In the genomic region with DNA sequence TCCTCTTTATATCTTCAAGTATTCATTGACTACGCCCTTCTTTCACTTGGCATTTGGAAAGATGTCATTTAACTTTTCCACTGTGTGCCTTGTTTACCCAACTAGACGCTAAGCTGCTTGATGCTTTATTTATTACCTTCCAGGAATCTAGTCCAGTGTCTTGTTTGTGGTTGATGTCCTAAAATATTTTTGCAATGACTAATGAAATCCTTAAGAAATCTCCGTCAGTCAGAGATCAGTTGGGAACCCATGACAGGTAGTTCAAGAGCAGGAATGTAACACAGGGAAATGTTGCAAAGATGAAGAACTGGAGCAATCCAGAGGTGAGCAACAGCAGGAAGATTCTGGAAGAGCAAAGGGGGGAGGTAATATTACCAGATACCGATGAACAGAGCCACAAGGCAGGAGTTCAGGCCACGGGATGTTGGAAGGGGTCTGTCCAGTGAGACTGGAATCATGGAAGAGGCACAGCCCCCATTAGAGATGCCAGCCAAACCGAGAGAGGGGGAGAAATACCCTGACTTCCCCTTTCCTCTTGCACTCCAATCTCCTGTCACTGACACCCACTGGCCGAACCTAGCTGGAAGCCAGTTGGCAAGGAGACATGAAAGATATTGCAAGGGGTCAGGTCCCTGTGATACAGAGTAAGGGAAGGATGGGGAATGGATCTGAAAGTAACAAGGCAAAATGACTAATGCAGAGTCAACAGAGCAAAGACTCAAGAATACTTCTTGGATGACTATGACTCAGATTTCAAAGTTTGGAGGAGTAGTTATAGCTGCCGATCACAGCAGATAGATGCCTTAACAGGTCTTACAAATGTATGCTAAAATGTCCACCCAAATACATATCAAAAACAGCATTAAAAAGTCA, we compare ENCODE assay signal across 19 cellular contexts.
DNase-seq lines count a peak whose midpoint lies in the region; ATAC-seq, FAIRE-seq and TF ChIP-seq lines count a peak whose summit lies in the region.
"Had no signal": no experiment of that assay in that cellular context is flagged by ENCODE, and none has a peak within 500 bp of the region (broad histone marks: within the 10 kb centered on the region; RNA-seq: fewer than 3 reads in every experiment).

No MANE protein-coding gene starts in this region.

- no peaks in the 10 kb centered on the region for H3K79me1 ChIP-seq in mesenchymal stem cell (replicated peaks; ENCODE audit: low read length, poor library complexity, severe bottlenecking)

- no peak overlapping the region for H2BK12ac ChIP-seq in mesenchymal stem cell (ENCODE audit: low read length in 2 of 2)

- H4K20me1 ChIP-seq in K562 (replicated peaks; ENCODE audit: control insufficient read depth, insufficient read depth, low read length): no peaks in the 10 kb centered on the region

- H3K36me3 ChIP-seq in K562 (ENCODE audit: control insufficient read depth, insufficient read depth, low read length) (no peaks in the 10 kb centered on the region), mesenchymal stem cell (ENCODE audit: control insufficient read depth in 1 of 2, insufficient read depth in 2 of 2, low read depth in 1 of 2, low read length in 2 of 2) (no peaks in the 10 kb centered on the region), thyroid gland (no peaks in the 10 kb centered on the region)

- no peak overlapping the region for H3K4me3 ChIP-seq in K562
- no peak overlapping the region for H3K4me3 ChIP-seq in mesenchymal stem cell (ENCODE audit: insufficient read depth in 1 of 2, low read depth in 1 of 2, low read length in 2 of 2)
- H3K4me3 ChIP-seq in thyroid gland (replicated peaks in 1 of 3): no peak overlapping the region

- no peak overlapping the region for H3K9ac ChIP-seq in K562 (ENCODE audit: insufficient read depth in 1 of 2, low read depth in 2 of 2, low read length in 2 of 2)
- no peak overlapping the region for H3K9ac ChIP-seq in mesenchymal stem cell (ENCODE audit: low read length)

- H3K4me1 Mint-ChIP-seq in progenitor cell of endocrine pancreas (ENCODE audit: low read depth): no peaks in the 10 kb centered on the region
- H3K4me1 Mint-ChIP-seq: activated CD4-positive, alpha-beta memory T cell treated with anti-CD3 and anti-CD28 coated beads, Interleukin-2, amount 10 ng/mL, durations not matched to agents 7 days and 5 days; brain; CD4-positive, alpha-beta memory T cell; stimulated activated memory B cell treated with anti-CD40 and anti-IgM and Interleukin-4, amounts not matched to agents 10 μg/mL and 1 μg/mL and 100 μg/mL, for 72 hours had no signal

- H3K27me3 Mint-ChIP-seq in progenitor cell of endocrine pancreas: no peaks in the 10 kb centered on the region
- H3K27me3 Mint-ChIP-seq: activated CD4-positive, alpha-beta memory T cell treated with anti-CD3 and anti-CD28 coated beads, Interleukin-2, amount 10 ng/mL, durations not matched to agents 7 days and 5 days; stimulated activated memory B cell treated with anti-CD40 and anti-IgM and Interleukin-4, amounts not matched to agents 10 μg/mL and 1 μg/mL and 100 μg/mL, for 72 hours had no signal

- TF ChIP-seq EP300 in K562 (IDR thresholded peaks at IDR 0.05; ENCODE audit: low read length): no peak

- H2AK5ac ChIP-seq in mesenchymal stem cell (ENCODE audit: low read length, severe bottlenecking): no peak overlapping the region

- no peak overlapping the region for H4K91ac ChIP-seq in mesenchymal stem cell (ENCODE audit: low read length)

- in situ Hi-C loops in K562 (cut with MboI): no loop called here

- 0% methylated on average over 6 of the region's 8 CpGs for WGBS in K562 (ENCODE audit: insufficient coverage, low coverage, missing lambda C conversion rate)
- WGBS in mesenchymal stem cell: 48% methylated on average over 4 of the region's 8 CpGs
- WGBS in thyroid gland, 2 donors: 80 to 83% methylated on average over 8 of the region's 8 CpGs

- peak; percentile 62 for DNase-seq in EH (ENCODE audit: low read depth)
- peak; percentile 20 for DNase-seq in LoVo (ENCODE audit: low spot score)
- DNase-seq in K562 (ENCODE audit: extremely low read depth in 1 of 4, low spot score in 3 of 4): no peak
- DNase-seq in mesenchymal stem cell: peak; percentile 12
- no peak for DNase-seq in amniotic stem cell (lab: John Stamatoyannopoulos, UW)
- no peak for DNase-seq in thyroid gland
- no peak for DNase-seq in progenitor cell of endocrine pancreas (ENCODE audit: low spot score, unreplicated experiment)
- DNase-seq in SKM-1 treated with dmso at 0.1 percent for 144 hours (lab: John Stamatoyannopoulos, UW; ENCODE audit: unreplicated experiment): no peak
- DNase-seq: activated CD4-positive, alpha-beta memory T cell treated with anti-CD3 and anti-CD28 coated beads, Interleukin-2, amount 10 ng/mL, durations not matched to agents 7 days and 5 days; CD4-positive, alpha-beta memory T cell; effector memory CD4-positive, alpha-beta T cell; left cardiac atrium; NCI-H1417; NCI-H524 treated with DMSO at 0.1 percent for 48 hours; stimulated activated CD4-positive, alpha-beta T cell treated with anti-CD3 and anti-CD28 coated beads, Interleukin-4, amount 100 ng/mL, for 4 hours had no signal

- BruUV-seq in K562 (replicated peaks; lab: Mats Ljungman, UMichigan): no TSS peak

- no peak overlapping the region for H2BK120ac ChIP-seq in mesenchymal stem cell (ENCODE audit: low read depth, low read length)

- no peak overlapping the region for H3K4ac ChIP-seq in mesenchymal stem cell (ENCODE audit: low read depth in 1 of 2, low read length in 2 of 2)

- FAIRE-seq in K562 (lab: Jason Lieb, UNC): no peak
- FAIRE-seq: TTC549 had no signal

- H3K9me1 ChIP-seq in K562 (ENCODE audit: control insufficient read depth, insufficient read depth, low read length): no peaks in the 10 kb centered on the region

- no peak overlapping the region for H3K18ac ChIP-seq in mesenchymal stem cell (ENCODE audit: low read depth in 1 of 2, low read length in 2 of 2)

- no peaks in the 10 kb centered on the region for H3K36me3 Mint-ChIP-seq in progenitor cell of endocrine pancreas (ENCODE audit: insufficient read depth)
- H3K36me3 Mint-ChIP-seq: brain; CD4-positive, alpha-beta memory T cell had no signal

- TF ChIP-seq CTCF in K562 (IDR thresholded peaks at IDR 0.05 in 2 of 3, conservative IDR thresholded peaks at IDR 0.05 in 1 of 3; ENCODE audit: insufficient read depth in 2 of 3, low read depth in 1 of 3, low read length in 3 of 3): no peak
- TF ChIP-seq CTCF in thyroid gland (IDR thresholded peaks at IDR 0.05): no peak
- TF ChIP-seq CTCF in progenitor cell of endocrine pancreas (IDR thresholded peaks at IDR 0.05; ENCODE audit: unreplicated experiment): no peak

- H3K4me3 Mint-ChIP-seq in progenitor cell of endocrine pancreas (ENCODE audit: low read depth): no peak overlapping the region
- H3K4me3 Mint-ChIP-seq: activated CD4-positive, alpha-beta memory T cell treated with anti-CD3 and anti-CD28 coated beads, Interleukin-2, amount 10 ng/mL, durations not matched to agents 7 days and 5 days; brain; CD4-positive, alpha-beta memory T cell; stimulated activated memory B cell treated with anti-CD40 and anti-IgM and Interleukin-4, amounts not matched to agents 10 μg/mL and 1 μg/mL and 100 μg/mL, for 72 hours had no signal

- H3K4me2 ChIP-seq in K562 (ENCODE audit: insufficient read depth, low read length): no peak overlapping the region
- no peak overlapping the region for H3K4me2 ChIP-seq in mesenchymal stem cell (ENCODE audit: low read length, poor library complexity, severe bottlenecking)

- H3K4me1 ChIP-seq in K562 (replicated peaks in 1 of 2; ENCODE audit: control insufficient read depth in 2 of 2, insufficient read depth in 2 of 2, low read length in 2 of 2) (no peaks in the 10 kb centered on the region), mesenchymal stem cell (ENCODE audit: control insufficient read depth, insufficient read depth, low read depth, low read length) (peaks cover 3% of the 10 kb centered on the region), thyroid gland (no peaks in the 10 kb centered on the region)

- H2BK5ac ChIP-seq in mesenchymal stem cell (ENCODE audit: low read depth, low read length, poor library complexity, severe bottlenecking): no peak overlapping the region

- intact Hi-C loops in K562 (cut with micrococcal nuclease): loop anchor here (10.0 kb wide), 2 partner anchors 178 to 288 kb away; no protein-coding TSS in a partner anchor
- intact Hi-C loops in thyroid gland (cut with DNase I): no loop called here

- no peak for ATAC-seq in K562
- ATAC-seq: Right ventricle myocardium inferior; stimulated activated memory B cell treated with anti-CD40 and anti-IgM and Interleukin-4, amounts not matched to agents 10 μg/mL and 1 μg/mL and 100 μg/mL, for 72 hours had no signal

- POLR2A ChIA-PET in K562 (lab: Yijun Ruan, JAX): interaction anchor here (0.8 kb wide), 1 partner anchor 15 kb away, joined by 3 read pairs; no protein-coding TSS in a partner anchor

- CTCF ChIA-PET in K562 (lab: Yijun Ruan, JAX; ENCODE audit: low intra/inter-chr PET ratio): no interaction called here

- no peak overlapping the region for H3K27ac Mint-ChIP-seq in progenitor cell of endocrine pancreas
- H3K27ac Mint-ChIP-seq: activated CD4-positive, alpha-beta memory T cell treated with anti-CD3 and anti-CD28 coated beads, Interleukin-2, amount 10 ng/mL, durations not matched to agents 7 days and 5 days; brain; CD4-positive, alpha-beta memory T cell; stimulated activated memory B cell treated with anti-CD40 and anti-IgM and Interleukin-4, amounts not matched to agents 10 μg/mL and 1 μg/mL and 100 μg/mL, for 72 hours had no signal

- H4K8ac ChIP-seq in mesenchymal stem cell (ENCODE audit: low read length): no peak overlapping the region

- TF ChIP-seq RAD21 in K562 (CRISPR knock-in tag; conservative IDR thresholded peaks at IDR 0.05 in 1 of 2, IDR thresholded peaks at IDR 0.05 in 1 of 2): no peak

- H3K79me2 ChIP-seq in K562 (ENCODE audit: control insufficient read depth, insufficient read depth, low read length): no peaks in the 10 kb centered on the region

- H3K27me3 ChIP-seq in K562 (ENCODE audit: control insufficient read depth in 2 of 2, insufficient read depth in 2 of 2, low read length in 2 of 2): peaks cover 7 to 16% of the 10 kb centered on the region in 2 experiments; a peak in 3 of 5 replicates
- H3K27me3 ChIP-seq in mesenchymal stem cell (ENCODE audit: control insufficient read depth in 1 of 2, insufficient read depth in 1 of 2, low read length in 2 of 2): no peaks in the 10 kb centered on the region
- H3K27me3 ChIP-seq in thyroid gland: no peaks in the 10 kb centered on the region

- no peak overlapping the region for H3K14ac ChIP-seq in mesenchymal stem cell (ENCODE audit: low read length in 2 of 2)

- no peak for TF ChIP-seq POLR2A in K562 (conservative IDR thresholded peaks at IDR 0.05)
- TF ChIP-seq POLR2A in thyroid gland (IDR thresholded peaks at IDR 0.05): no peak

- H3K27ac ChIP-seq in K562 (ENCODE audit: extremely low read depth, low read depth, low read length) (no peak overlapping the region), mesenchymal stem cell (ENCODE audit: low read length, poor library complexity, severe bottlenecking) (no peak overlapping the region), thyroid gland (no peak overlapping the region)

- H3K9me3 ChIP-seq in K562 (replicated peaks; ENCODE audit: control insufficient read depth, insufficient read depth, low read depth, low read length): no peaks in the 10 kb centered on the region
- no peaks in the 10 kb centered on the region for H3K9me3 ChIP-seq in mesenchymal stem cell (ENCODE audit: control insufficient read depth, low read length)
- H3K9me3 ChIP-seq in thyroid gland: no peaks in the 10 kb centered on the region

- H2BK15ac ChIP-seq in mesenchymal stem cell (ENCODE audit: low read depth, poor library complexity, severe bottlenecking): no peak overlapping the region

- no peak overlapping the region for H3K23ac ChIP-seq in mesenchymal stem cell (ENCODE audit: low read length in 2 of 2)

- H2AFZ ChIP-seq in K562 (ENCODE audit: low read depth, low read length) (no peak overlapping the region), mesenchymal stem cell (ENCODE audit: low read depth, low read length) (no peak overlapping the region)

- peaks cover 16% of the 10 kb centered on the region for H3K9me3 Mint-ChIP-seq in progenitor cell of endocrine pancreas (ENCODE audit: low read depth)
- H3K9me3 Mint-ChIP-seq: activated CD4-positive, alpha-beta memory T cell treated with anti-CD3 and anti-CD28 coated beads, Interleukin-2, amount 10 ng/mL, durations not matched to agents 7 days and 5 days; stimulated activated memory B cell treated with anti-CD40 and anti-IgM and Interleukin-4, amounts not matched to agents 10 μg/mL and 1 μg/mL and 100 μg/mL, for 72 hours had no signal

Comparison
In these comparisons a context has a peak if more than half of its experiments do, and no peak if none do; other contexts are left out.
1. DNase-seq: peak in EH (single experiment), LoVo (single experiment) and mesenchymal stem cell (single experiment); none in K562 (0 of 4), amniotic stem cell (single experiment), thyroid gland (0 of 2), progenitor cell of endocrine pancreas (single experiment) and SKM-1 treated with dmso at 0.1 percent for 144 hours (single experiment).